In the genomic region with DNA sequence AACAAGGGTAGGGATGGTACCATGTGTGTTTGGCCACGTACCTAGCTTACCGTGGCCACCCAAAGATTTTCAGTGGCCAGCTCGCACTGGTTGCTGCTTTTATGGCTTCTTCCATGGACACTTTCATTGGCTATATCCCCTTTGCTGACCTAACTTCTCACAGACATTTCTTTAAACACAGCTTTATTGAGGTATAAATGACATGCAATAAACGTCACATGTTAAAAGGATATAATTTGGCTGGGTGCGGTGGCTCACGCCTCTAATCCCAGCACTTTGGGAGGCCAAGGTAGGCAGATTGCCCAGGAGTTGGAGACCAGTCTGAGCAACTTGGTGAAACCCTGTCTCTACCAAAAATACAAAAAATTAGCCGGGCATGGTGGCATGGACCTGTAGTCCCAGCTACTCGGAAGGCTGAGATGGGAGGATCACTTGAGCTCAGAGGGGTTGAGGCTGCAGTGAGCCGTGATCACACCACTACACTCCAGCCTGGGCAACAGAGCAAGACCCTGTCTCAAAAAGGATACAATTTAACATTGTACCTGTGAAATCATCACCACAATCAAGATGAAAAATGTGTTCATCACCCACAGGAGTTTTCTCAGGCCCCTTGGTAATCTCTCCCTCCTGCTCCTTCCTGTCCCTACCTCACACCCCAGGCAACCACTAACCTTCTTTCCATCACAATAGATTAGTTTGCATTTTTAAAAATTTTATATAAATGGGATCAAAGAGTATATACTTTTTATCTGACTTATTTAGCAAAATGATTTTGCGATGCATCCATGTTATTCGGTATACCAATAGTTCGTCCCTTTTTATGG, we compare ENCODE assay signal across 1 cellular context.
TF ChIP-seq lines count a peak whose summit lies in the region.

No MANE protein-coding gene starts in this region.

TF ChIP-seq in K562, 482 proteins besides CTCF, POLR2A, EP300 and RAD21 (continued from another document):
- TF ChIP-seq, protein P1, sequence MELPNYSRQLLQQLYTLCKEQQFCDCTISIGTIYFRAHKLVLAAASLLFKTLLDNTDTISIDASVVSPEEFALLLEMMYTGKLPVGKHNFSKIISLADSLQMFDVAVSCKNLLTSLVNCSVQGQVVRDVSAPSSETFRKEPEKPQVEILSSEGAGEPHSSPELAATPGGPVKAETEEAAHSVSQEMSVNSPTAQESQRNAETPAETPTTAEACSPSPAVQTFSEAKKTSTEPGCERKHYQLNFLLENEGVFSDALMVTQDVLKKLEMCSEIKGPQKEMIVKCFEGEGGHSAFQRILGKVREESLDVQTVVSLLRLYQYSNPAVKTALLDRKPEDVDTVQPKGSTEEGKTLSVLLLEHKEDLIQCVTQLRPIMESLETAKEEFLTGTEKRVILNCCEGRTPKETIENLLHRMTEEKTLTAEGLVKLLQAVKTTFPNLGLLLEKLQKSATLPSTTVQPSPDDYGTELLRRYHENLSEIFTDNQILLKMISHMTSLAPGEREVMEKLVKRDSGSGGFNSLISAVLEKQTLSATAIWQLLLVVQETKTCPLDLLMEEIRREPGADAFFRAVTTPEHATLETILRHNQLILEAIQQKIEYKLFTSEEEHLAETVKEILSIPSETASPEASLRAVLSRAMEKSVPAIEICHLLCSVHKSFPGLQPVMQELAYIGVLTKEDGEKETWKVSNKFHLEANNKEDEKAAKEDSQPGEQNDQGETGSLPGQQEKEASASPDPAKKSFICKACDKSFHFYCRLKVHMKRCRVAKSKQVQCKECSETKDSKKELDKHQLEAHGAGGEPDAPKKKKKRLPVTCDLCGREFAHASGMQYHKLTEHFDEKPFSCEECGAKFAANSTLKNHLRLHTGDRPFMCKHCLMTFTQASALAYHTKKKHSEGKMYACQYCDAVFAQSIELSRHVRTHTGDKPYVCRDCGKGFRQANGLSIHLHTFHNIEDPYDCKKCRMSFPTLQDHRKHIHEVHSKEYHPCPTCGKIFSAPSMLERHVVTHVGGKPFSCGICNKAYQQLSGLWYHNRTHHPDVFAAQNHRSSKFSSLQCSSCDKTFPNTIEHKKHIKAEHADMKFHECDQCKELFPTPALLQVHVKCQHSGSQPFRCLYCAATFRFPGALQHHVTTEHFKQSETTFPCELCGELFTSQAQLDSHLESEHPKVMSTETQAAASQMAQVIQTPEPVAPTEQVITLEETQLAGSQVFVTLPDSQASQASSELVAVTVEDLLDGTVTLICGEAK (IDR thresholded peaks at IDR 0.05) = 0 out of 2 replicates have a peak, but pooled peaks have one; percentile 25
- TF ChIP-seq, protein P1 (CRISPR knock-in tag; IDR thresholded peaks at IDR 0.05) = no peak
- TF ChIP-seq NONO (IDR thresholded peaks at IDR 0.05; ENCODE audit: low read depth in 2 of 2, low read length in 1 of 2) (no peak), HNRNPH1 (optimal IDR thresholded peaks at IDR 0.05; ENCODE audit: low read depth, low read length) (no peak)
